1 cellular context compared by ENCODE assay signal in the genomic region with DNA sequence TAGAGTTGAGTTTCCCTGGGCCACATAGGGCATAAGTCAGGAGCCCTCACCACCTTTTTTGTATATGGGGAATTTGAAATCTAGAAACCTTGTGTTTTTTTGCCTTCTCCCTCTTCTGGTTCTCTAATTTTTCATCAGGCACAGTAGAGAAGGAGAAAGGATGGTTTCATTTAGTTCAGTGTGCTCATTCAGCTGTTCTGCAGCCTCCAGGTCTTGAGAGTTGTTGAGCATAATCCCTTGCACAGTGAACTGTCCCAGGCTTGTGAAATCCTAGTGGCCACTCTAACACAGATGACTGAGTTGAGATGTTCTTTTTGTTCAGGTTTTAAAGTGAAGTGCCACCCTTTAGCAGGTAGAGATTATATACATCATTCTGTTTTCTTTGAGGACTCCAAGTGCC.
TF ChIP-seq lines count a peak whose summit lies in the region.

No MANE protein-coding gene starts in this region.

TF ChIP-seq in GM12878, 131 proteins besides CTCF, POLR2A, EP300 and RAD21 (continued from another document):
- TF ChIP-seq, protein P1, sequence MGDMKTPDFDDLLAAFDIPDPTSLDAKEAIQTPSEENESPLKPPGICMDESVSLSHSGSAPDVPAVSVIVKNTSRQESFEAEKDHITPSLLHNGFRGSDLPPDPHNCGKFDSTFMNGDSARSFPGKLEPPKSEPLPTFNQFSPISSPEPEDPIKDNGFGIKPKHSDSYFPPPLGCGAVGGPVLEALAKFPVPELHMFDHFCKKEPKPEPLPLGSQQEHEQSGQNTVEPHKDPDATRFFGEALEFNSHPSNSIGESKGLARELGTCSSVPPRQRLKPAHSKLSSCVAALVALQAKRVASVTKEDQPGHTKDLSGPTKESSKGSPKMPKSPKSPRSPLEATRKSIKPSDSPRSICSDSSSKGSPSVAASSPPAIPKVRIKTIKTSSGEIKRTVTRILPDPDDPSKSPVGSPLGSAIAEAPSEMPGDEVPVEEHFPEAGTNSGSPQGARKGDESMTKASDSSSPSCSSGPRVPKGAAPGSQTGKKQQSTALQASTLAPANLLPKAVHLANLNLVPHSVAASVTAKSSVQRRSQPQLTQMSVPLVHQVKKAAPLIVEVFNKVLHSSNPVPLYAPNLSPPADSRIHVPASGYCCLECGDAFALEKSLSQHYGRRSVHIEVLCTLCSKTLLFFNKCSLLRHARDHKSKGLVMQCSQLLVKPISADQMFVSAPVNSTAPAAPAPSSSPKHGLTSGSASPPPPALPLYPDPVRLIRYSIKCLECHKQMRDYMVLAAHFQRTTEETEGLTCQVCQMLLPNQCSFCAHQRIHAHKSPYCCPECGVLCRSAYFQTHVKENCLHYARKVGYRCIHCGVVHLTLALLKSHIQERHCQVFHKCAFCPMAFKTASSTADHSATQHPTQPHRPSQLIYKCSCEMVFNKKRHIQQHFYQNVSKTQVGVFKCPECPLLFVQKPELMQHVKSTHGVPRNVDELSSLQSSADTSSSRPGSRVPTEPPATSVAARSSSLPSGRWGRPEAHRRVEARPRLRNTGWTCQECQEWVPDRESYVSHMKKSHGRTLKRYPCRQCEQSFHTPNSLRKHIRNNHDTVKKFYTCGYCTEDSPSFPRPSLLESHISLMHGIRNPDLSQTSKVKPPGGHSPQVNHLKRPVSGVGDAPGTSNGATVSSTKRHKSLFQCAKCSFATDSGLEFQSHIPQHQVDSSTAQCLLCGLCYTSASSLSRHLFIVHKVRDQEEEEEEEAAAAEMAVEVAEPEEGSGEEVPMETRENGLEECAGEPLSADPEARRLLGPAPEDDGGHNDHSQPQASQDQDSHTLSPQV (IDR thresholded peaks at IDR 0.05) = no peak
- no peak for TF ChIP-seq CREM (IDR thresholded peaks at IDR 0.05; ENCODE audit: low read depth)
- no peak for TF ChIP-seq FOXK2 (IDR thresholded peaks at IDR 0.05)
- TF ChIP-seq SIN3A (IDR thresholded peaks at IDR 0.05; ENCODE audit: low read depth, low read length) = no peak
- no peak for TF ChIP-seq WRNIP1 (IDR thresholded peaks at IDR 0.05; ENCODE audit: borderline replicate concordance, low read depth, low read length)
- TF ChIP-seq, protein P2, sequence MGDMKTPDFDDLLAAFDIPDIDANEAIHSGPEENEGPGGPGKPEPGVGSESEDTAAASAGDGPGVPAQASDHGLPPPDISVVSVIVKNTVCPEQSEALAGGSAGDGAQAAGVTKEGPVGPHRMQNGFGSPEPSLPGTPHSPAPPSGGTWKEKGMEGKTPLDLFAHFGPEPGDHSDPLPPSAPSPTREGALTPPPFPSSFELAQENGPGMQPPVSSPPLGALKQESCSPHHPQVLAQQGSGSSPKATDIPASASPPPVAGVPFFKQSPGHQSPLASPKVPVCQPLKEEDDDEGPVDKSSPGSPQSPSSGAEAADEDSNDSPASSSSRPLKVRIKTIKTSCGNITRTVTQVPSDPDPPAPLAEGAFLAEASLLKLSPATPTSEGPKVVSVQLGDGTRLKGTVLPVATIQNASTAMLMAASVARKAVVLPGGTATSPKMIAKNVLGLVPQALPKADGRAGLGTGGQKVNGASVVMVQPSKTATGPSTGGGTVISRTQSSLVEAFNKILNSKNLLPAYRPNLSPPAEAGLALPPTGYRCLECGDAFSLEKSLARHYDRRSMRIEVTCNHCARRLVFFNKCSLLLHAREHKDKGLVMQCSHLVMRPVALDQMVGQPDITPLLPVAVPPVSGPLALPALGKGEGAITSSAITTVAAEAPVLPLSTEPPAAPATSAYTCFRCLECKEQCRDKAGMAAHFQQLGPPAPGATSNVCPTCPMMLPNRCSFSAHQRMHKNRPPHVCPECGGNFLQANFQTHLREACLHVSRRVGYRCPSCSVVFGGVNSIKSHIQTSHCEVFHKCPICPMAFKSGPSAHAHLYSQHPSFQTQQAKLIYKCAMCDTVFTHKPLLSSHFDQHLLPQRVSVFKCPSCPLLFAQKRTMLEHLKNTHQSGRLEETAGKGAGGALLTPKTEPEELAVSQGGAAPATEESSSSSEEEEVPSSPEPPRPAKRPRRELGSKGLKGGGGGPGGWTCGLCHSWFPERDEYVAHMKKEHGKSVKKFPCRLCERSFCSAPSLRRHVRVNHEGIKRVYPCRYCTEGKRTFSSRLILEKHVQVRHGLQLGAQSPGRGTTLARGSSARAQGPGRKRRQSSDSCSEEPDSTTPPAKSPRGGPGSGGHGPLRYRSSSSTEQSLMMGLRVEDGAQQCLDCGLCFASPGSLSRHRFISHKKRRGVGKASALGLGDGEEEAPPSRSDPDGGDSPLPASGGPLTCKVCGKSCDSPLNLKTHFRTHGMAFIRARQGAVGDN (IDR thresholded peaks at IDR 0.05) = no peak
- no peak for TF ChIP-seq YY1 (IDR thresholded peaks at IDR 0.05; ENCODE audit: low read depth, low read length)
- no peak for TF ChIP-seq CBX5 (IDR thresholded peaks at IDR 0.05; ENCODE audit: low read depth)
- no peak for TF ChIP-seq MXI1 (IDR thresholded peaks at IDR 0.05; ENCODE audit: low read depth, low read length)
- TF ChIP-seq SRF (IDR thresholded peaks at IDR 0.05; ENCODE audit: low read depth in 2 of 2, low read length in 2 of 2) = no peak
- TF ChIP-seq, protein P3, sequence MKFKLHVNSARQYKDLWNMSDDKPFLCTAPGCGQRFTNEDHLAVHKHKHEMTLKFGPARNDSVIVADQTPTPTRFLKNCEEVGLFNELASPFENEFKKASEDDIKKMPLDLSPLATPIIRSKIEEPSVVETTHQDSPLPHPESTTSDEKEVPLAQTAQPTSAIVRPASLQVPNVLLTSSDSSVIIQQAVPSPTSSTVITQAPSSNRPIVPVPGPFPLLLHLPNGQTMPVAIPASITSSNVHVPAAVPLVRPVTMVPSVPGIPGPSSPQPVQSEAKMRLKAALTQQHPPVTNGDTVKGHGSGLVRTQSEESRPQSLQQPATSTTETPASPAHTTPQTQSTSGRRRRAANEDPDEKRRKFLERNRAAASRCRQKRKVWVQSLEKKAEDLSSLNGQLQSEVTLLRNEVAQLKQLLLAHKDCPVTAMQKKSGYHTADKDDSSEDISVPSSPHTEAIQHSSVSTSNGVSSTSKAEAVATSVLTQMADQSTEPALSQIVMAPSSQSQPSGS (IDR thresholded peaks at IDR 0.05; ENCODE audit: low read length) = no peak
- TF ChIP-seq BRCA1 (IDR thresholded peaks at IDR 0.05; ENCODE audit: low read depth, low read length) = no peak
- TF ChIP-seq, protein P4, sequence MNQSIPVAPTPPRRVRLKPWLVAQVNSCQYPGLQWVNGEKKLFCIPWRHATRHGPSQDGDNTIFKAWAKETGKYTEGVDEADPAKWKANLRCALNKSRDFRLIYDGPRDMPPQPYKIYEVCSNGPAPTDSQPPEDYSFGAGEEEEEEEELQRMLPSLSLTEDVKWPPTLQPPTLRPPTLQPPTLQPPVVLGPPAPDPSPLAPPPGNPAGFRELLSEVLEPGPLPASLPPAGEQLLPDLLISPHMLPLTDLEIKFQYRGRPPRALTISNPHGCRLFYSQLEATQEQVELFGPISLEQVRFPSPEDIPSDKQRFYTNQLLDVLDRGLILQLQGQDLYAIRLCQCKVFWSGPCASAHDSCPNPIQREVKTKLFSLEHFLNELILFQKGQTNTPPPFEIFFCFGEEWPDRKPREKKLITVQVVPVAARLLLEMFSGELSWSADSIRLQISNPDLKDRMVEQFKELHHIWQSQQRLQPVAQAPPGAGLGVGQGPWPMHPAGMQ (IDR thresholded peaks at IDR 0.05; ENCODE audit: borderline replicate concordance) = no peak
- no peak for TF ChIP-seq ZNF622 (IDR thresholded peaks at IDR 0.05)
TF ChIP-seq in GM12878: peak in this region for 0.
